11 cellular contexts compared by ENCODE assay signal in genomic region chr17:40915199-40915661, GRCh38. TPM values are rescaled to one million over a fixed set of nuclear protein-coding genes. Genes with fewer than 3 reads are reported as not detected.
DNase-seq lines count a peak whose midpoint lies in the region; ATAC-seq and TF ChIP-seq lines count a peak whose summit lies in the region.
"Had no signal": no experiment of that assay in that cellular context is flagged by ENCODE, and none has a peak within 500 bp of the region (broad histone marks: within the 10 kb centered on the region; RNA-seq: fewer than 3 reads in every experiment).

No MANE protein-coding gene starts in this region.

- DNase-seq in EH (ENCODE audit: low read depth): peak; percentile 96
- DNase-seq in HS-27A (ENCODE audit: low read depth): peak; percentile 59
- peak; percentile 92 for DNase-seq in astrocyte of the spinal cord (ENCODE audit: low read depth, low spot score)
- no peak for DNase-seq in naive thymus-derived CD4-positive, alpha-beta T cell
- DNase-seq in NCI-H128 (lab: John Stamatoyannopoulos, UW; ENCODE audit: unreplicated experiment): no peak
- DNase-seq in central memory CD4-positive, alpha-beta T cell: no peak
- DNase-seq in activated CD4-positive, alpha-beta T cell treated with anti-CD3 and anti-CD28 coated beads for 4 hours: no peak
- DNase-seq in NCI-H2227 treated with DMSO at 0.1 percent for 48 hours (lab: John Stamatoyannopoulos, UW): no peak
- DNase-seq: stimulated activated CD4-positive, alpha-beta T cell treated with anti-CD3 and anti-CD28 coated beads, Interleukin-1b, Interleukin-23, amount 100 ng/mL, for 48 hours had no signal

- peaks cover 4 to 12% (median 8%) of the 10 kb centered on the region in 5 donors for H3K27me3 Mint-ChIP-seq in naive thymus-derived CD4-positive, alpha-beta T cell
- H3K27me3 Mint-ChIP-seq: activated naive CD8-positive, alpha-beta T cell had no signal

- TF ChIP-seq CTCF in astrocyte of the spinal cord (IDR thresholded peaks at IDR 0.05; ENCODE audit: low read depth, low read length): no peak

- H3K4me3 ChIP-seq in astrocyte of the spinal cord (ENCODE audit: low read depth, low read length): no peak overlapping the region
- no peak overlapping the region for H3K4me3 ChIP-seq in naive thymus-derived CD4-positive, alpha-beta T cell (ENCODE audit: low read length)

- H3K27ac ChIP-seq in naive thymus-derived CD4-positive, alpha-beta T cell (ENCODE audit: low read depth, low read length): no peak overlapping the region

- ATAC-seq in naive thymus-derived CD4-positive, alpha-beta T cell: peak; percentile 65
- ATAC-seq: Right ventricle myocardium inferior had no signal

- peaks cover 0 to 4% of the 10 kb centered on the region in 2 donors for H3K27me3 ChIP-seq in naive thymus-derived CD4-positive, alpha-beta T cell (ENCODE audit: control insufficient read depth in 2 of 2, insufficient read depth in 2 of 2, low read length in 2 of 2)

- POLR2A ChIA-PET in naive thymus-derived CD4-positive, alpha-beta T cell (lab: Charles Lee): no interaction called here

- H3K36me3 ChIP-seq in naive thymus-derived CD4-positive, alpha-beta T cell (ENCODE audit: control insufficient read depth in 2 of 3, insufficient read depth in 3 of 3, low read length in 3 of 3): no peaks in the 10 kb centered on the region

- no peaks in the 10 kb centered on the region for H3K4me1 Mint-ChIP-seq in naive thymus-derived CD4-positive, alpha-beta T cell

- H3K4me1 ChIP-seq in naive thymus-derived CD4-positive, alpha-beta T cell (ENCODE audit: control insufficient read depth in 2 of 2, insufficient read depth in 2 of 2, low read length in 2 of 2): peaks cover 0 to 3% of the 10 kb centered on the region in 2 donors

- H3K9me3 Mint-ChIP-seq in naive thymus-derived CD4-positive, alpha-beta T cell: no peaks in the 10 kb centered on the region

- intact Hi-C loops in naive thymus-derived CD4-positive, alpha-beta T cell (cut with micrococcal nuclease): no loop called here

- H3K4me3 Mint-ChIP-seq in naive thymus-derived CD4-positive, alpha-beta T cell: no peak overlapping the region
- H3K4me3 Mint-ChIP-seq: activated naive CD8-positive, alpha-beta T cell had no signal

- H3K36me3 Mint-ChIP-seq in naive thymus-derived CD4-positive, alpha-beta T cell: no peaks in the 10 kb centered on the region
- H3K36me3 Mint-ChIP-seq: activated naive CD8-positive, alpha-beta T cell had no signal

- CTCF ChIA-PET in naive thymus-derived CD4-positive, alpha-beta T cell (lab: Charles Lee): interaction anchor here (1.3 to 2.5 kb wide), 2 partner anchors 407 to 733 kb away, joined by 8 read pairs; no protein-coding TSS in a partner anchor

- in situ Hi-C loops in astrocyte of the spinal cord (cut with HindIII; ENCODE audit: low sequenced_read_pairs): no loop called here

- no peak overlapping the region for H3K27ac Mint-ChIP-seq in naive thymus-derived CD4-positive, alpha-beta T cell
- H3K27ac Mint-ChIP-seq: activated naive CD8-positive, alpha-beta T cell had no signal

- no peaks in the 10 kb centered on the region for H3K9me3 ChIP-seq in naive thymus-derived CD4-positive, alpha-beta T cell (ENCODE audit: control insufficient read depth in 2 of 3, low read length in 3 of 3)

RNA-seq across cellular contexts. Expression of gene KRT23, which starts 22.2 kb away (rescaled TPM):
- total RNA-seq in naive thymus-derived CD4-positive, alpha-beta T cell: under 1 TPM in 1 of 5 experiments, not detected in 4; 0.83 TPM
- not detected for polyA plus RNA-seq in naive thymus-derived CD4-positive, alpha-beta T cell

RNA-seq across cellular contexts. Expression of gene KRT20, which starts 30.2 kb away (rescaled TPM):
- not detected for total RNA-seq in naive thymus-derived CD4-positive, alpha-beta T cell
- not detected for polyA plus RNA-seq in naive thymus-derived CD4-positive, alpha-beta T cell
- total RNA-seq: Right ventricle myocardium inferior had no signal

RNA-seq across cellular contexts. Expression of gene KRT12, which starts 48.2 kb away (rescaled TPM):
- not detected for total RNA-seq in naive thymus-derived CD4-positive, alpha-beta T cell
- polyA plus RNA-seq in naive thymus-derived CD4-positive, alpha-beta T cell: not detected
- total RNA-seq: Right ventricle myocardium inferior had no signal

RNA-seq across cellular contexts. Expression of gene KRT39, which starts 51.5 kb away (rescaled TPM):
- not detected for total RNA-seq in naive thymus-derived CD4-positive, alpha-beta T cell
- polyA plus RNA-seq in naive thymus-derived CD4-positive, alpha-beta T cell: not detected
- total RNA-seq: Right ventricle myocardium inferior had no signal

Comparison
In these comparisons a context has a peak if more than half of its experiments do, and no peak if none do; other contexts are left out.
1. DNase-seq: peak in EH (single experiment), HS-27A (single experiment) and astrocyte of the spinal cord (single experiment); none in naive thymus-derived CD4-positive, alpha-beta T cell (0 of 9), NCI-H128 (single experiment), central memory CD4-positive, alpha-beta T cell (single experiment), activated CD4-positive, alpha-beta T cell treated with anti-CD3 and anti-CD28 coated beads for 4 hours (0 of 2) and NCI-H2227 treated with DMSO at 0.1 percent for 48 hours (single experiment).